8 cellular contexts compared by ENCODE assay signal in genomic region chr5:159207222-159207615, GRCh38. TPM values are rescaled to one million over a fixed set of nuclear protein-coding genes. Genes with fewer than 3 reads are reported as not detected.
DNase-seq lines count a peak whose midpoint lies in the region; ATAC-seq and TF ChIP-seq lines count a peak whose summit lies in the region.

No MANE protein-coding gene starts in this region.

- intact Hi-C loops in activated CD8-positive, alpha-beta T cell treated with anti-CD3 and anti-CD28 coated beads for 36 hours (cut with micrococcal nuclease): loop anchor here (2.0 to 5.0 kb wide), 4 partner anchors 28 to 55 kb away; partner anchors contain the start of gene UBLCP1
- intact Hi-C loops in spleen (cut with DNase I; ENCODE audit: low total_unique reads): loop anchor here (5.0 kb wide), 1 partner anchor 55 kb away; the partner anchor contains the start of gene UBLCP1

- peak overlapping the region; percentile 100 for H3K4me3 Mint-ChIP-seq in activated CD8-positive, alpha-beta T cell treated with anti-CD3 and anti-CD28 coated beads for 36 hours

- no peak overlapping the region for H3K27ac ChIP-seq in iPS DF 6.9 (ENCODE audit: low read length)
- peak overlapping the region; percentile 94 to 99 (median 97) for H3K27ac ChIP-seq in spleen

- in situ Hi-C loops in HAP-1 (cut with MboI; ENCODE audit: low sequenced_read_pairs): loop anchor here (10.0 kb wide), 1 partner anchor 58 kb away; the partner anchor contains the start of gene UBLCP1

- no peaks in the 10 kb centered on the region for H3K9me3 Mint-ChIP-seq in activated CD8-positive, alpha-beta T cell treated with anti-CD3 and anti-CD28 coated beads for 36 hours

- H3K27me3 ChIP-seq in HAP-1 (ENCODE audit: low read depth) (no peaks in the 10 kb centered on the region), iPS DF 6.9 (ENCODE audit: control insufficient read depth, insufficient read depth, low read length) (no peaks in the 10 kb centered on the region), spleen (replicated peaks in 1 of 7) (no peaks in the 10 kb centered on the region)

- H3K36me3 ChIP-seq in HAP-1 (replicated peaks): no peaks in the 10 kb centered on the region
- H3K36me3 ChIP-seq in iPS DF 6.9 (ENCODE audit: control insufficient read depth, insufficient read depth, low read length): no peaks in the 10 kb centered on the region
- peaks cover 0 to 12% (median 2%) of the 10 kb centered on the region in 6 donors for H3K36me3 ChIP-seq in spleen

- no peaks in the 10 kb centered on the region for H3K27me3 Mint-ChIP-seq in activated CD8-positive, alpha-beta T cell treated with anti-CD3 and anti-CD28 coated beads for 36 hours

- H3K4me1 ChIP-seq in HAP-1 (peaks cover 50% of the 10 kb centered on the region), iPS DF 6.9 (ENCODE audit: control insufficient read depth, insufficient read depth, low read length) (no peaks in the 10 kb centered on the region; the same call in 1 of the 2 replicates), spleen (peaks cover 45 to 87% (median 71%) of the 10 kb centered on the region in 6 donors)

- H3K4me1 Mint-ChIP-seq in activated CD8-positive, alpha-beta T cell treated with anti-CD3 and anti-CD28 coated beads for 36 hours (ENCODE audit: low read depth): peaks cover 50% of the 10 kb centered on the region

- H3K4me3 ChIP-seq in HAP-1 (peak overlapping the region; percentile 60), iPS DF 6.9 (ENCODE audit: low read length) (0 out of 2 replicates have a peak overlapping the region, but pooled peaks have one; percentile 95), spleen (peak overlapping the region; percentile 78 to 97 (median 88))

- peak overlapping the region; percentile 100 for H3K27ac Mint-ChIP-seq in activated CD8-positive, alpha-beta T cell treated with anti-CD3 and anti-CD28 coated beads for 36 hours

- no peak for DNase-seq in HAP-1 (ENCODE audit: low spot score in 2 of 2)
- no peak for DNase-seq in activated CD8-positive, alpha-beta T cell treated with anti-CD3 and anti-CD28 coated beads for 36 hours
- DNase-seq in iPS DF 6.9 (ENCODE audit: low read depth, low spot score): no peak
- no peak for DNase-seq in spleen
- no peak for DNase-seq in DMS 273 treated with DMSO at 0.1 percent for 48 hours (lab: John Stamatoyannopoulos, UW)
- no peak for DNase-seq in SW 1271 (lab: John Stamatoyannopoulos, UW)
- DNase-seq in NCI-H2196 treated with DMSO at 0.1 percent for 48 hours (lab: John Stamatoyannopoulos, UW; ENCODE audit: unreplicated experiment): no peak

- WGBS in iPS DF 6.9 (ENCODE audit: insufficient coverage, insufficient read length): 100% methylated on average over 1 of the region's 4 CpGs
- WGBS in spleen, 5 donors: 6 to 19% (median 11%) methylated on average over 4 of the region's 4 CpGs

- TF ChIP-seq CTCF in activated CD8-positive, alpha-beta T cell treated with anti-CD3 and anti-CD28 coated beads for 36 hours (IDR thresholded peaks at IDR 0.05): no peak
- TF ChIP-seq CTCF in spleen (IDR thresholded peaks at IDR 0.05 in 8 of 11, conservative IDR thresholded peaks at IDR 0.05 in 3 of 11): no peak

- CTCF ChIA-PET in activated CD8-positive, alpha-beta T cell treated with anti-CD3 and anti-CD28 coated beads for 36 hours (lab: Charles Lee): interaction anchor here (1.0 to 2.0 kb wide), 3 partner anchors 10 to 50 kb away, joined by 3 to 8 read pairs (median 5); no protein-coding TSS in a partner anchor

- no peak for ATAC-seq in activated CD8-positive, alpha-beta T cell treated with anti-CD3 and anti-CD28 coated beads for 36 hours
- ATAC-seq in HG03439 (IDR thresholded peaks at IDR 0.05; ENCODE audit: unreplicated experiment): no peak

- H3K36me3 Mint-ChIP-seq in activated CD8-positive, alpha-beta T cell treated with anti-CD3 and anti-CD28 coated beads for 36 hours (ENCODE audit: low read depth): peaks cover 54% of the 10 kb centered on the region

- no peak for TF ChIP-seq POLR2A in spleen (IDR thresholded peaks at IDR 0.05)

- POLR2A ChIA-PET in activated CD8-positive, alpha-beta T cell treated with anti-CD3 and anti-CD28 coated beads for 36 hours (lab: Charles Lee): interaction anchor here (0.6 to 2.3 kb wide), 13 partner anchors 9 to 393 kb away, joined by 3 to 28 read pairs (median 4); no protein-coding TSS in a partner anchor

- no peaks in the 10 kb centered on the region for H3K9me3 ChIP-seq in HAP-1
- no peaks in the 10 kb centered on the region for H3K9me3 ChIP-seq in iPS DF 6.9 (ENCODE audit: control insufficient read depth, insufficient read depth, low read length)
- H3K9me3 ChIP-seq in spleen: no peaks in the 10 kb centered on the region

RNA-seq across cellular contexts. Expression of gene RNF145, which starts 2.1 kb away (rescaled TPM):
- 10 to 100 TPM; 77.5 to 87.5 TPM for total RNA-seq in activated CD8-positive, alpha-beta T cell treated with anti-CD3 and anti-CD28 coated beads for 36 hours
- total RNA-seq in spleen: 10 to 100 TPM; 57.7 to 90.7 (median 72.6) TPM
- 10 to 100 TPM; 27.6 to 40.0 (median 36.5) TPM for polyA plus RNA-seq in spleen

RNA-seq across cellular contexts. Expression of gene UBLCP1, which starts 55.9 kb away (rescaled TPM):
- 10 to 100 TPM; 30.6 to 31.6 TPM for total RNA-seq in activated CD8-positive, alpha-beta T cell treated with anti-CD3 and anti-CD28 coated beads for 36 hours
- total RNA-seq in spleen: 10 to 100 TPM; 25.4 to 33.0 (median 28.6) TPM
- 10 to 100 TPM; 29.7 to 44.8 (median 32.9) TPM for polyA plus RNA-seq in spleen
